Comparison of ENCODE assay signal across 8 cellular contexts in the genomic region with DNA sequence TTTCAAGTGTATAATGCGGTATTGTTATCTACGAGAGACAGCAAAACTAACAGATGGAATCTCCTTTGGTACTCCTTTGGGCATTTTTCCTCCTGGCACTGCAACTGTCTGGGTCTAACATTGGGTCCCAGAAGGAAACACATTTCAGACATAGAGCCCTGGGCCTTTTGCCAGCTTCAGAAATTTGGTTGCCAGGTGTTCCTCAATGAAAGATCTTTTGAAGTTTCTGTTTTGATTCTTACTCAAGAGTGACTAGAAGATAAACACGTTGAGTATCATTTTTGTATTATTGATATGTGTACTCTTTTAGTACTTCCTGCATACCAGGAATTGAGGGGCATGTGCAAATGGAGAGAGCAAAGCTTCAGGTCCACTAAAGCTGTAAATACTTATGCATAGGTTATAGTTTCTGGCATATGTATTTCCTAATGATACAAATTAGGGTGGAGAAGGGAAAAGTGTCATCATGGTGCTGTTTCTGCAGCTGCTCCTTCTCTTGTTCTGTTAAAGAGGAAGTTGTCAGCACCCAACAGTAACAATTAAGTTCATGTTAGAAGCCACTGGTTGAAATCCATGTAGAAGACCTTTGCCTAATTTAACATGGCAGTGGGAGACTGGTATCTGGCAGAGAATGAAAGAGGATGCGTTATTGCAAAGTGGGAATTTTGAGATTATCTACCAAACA. TPM values are rescaled to one million over a fixed set of nuclear protein-coding genes. Genes with fewer than 3 reads are reported as not detected.
A peak's percentile ranks its signal among the peaks of the same experiment; 100 is the strongest.
DNase-seq lines count a peak whose midpoint lies in the region; ATAC-seq, FAIRE-seq and TF ChIP-seq lines count a peak whose summit lies in the region.

No MANE protein-coding gene starts in this region.

- H3K27ac ChIP-seq in thymus (ENCODE audit: low read depth) (peak overlapping the region; percentile 43), pancreas (no peak overlapping the region)

- no peaks in the 10 kb centered on the region for H3K9me3 ChIP-seq in thymus (ENCODE audit: control insufficient read depth)
- H3K9me3 ChIP-seq in pancreas = no peaks in the 10 kb centered on the region

- H3K36me3 ChIP-seq in thymus (ENCODE audit: control insufficient read depth, insufficient read depth) (no peaks in the 10 kb centered on the region), pancreas (no peaks in the 10 kb centered on the region)

- TF ChIP-seq CTCF in D721Med (IDR thresholded peaks at IDR 0.05; ENCODE audit: insufficient read depth, missing control alignments) (no peak), pancreas (IDR thresholded peaks at IDR 0.05) (no peak)

- DNase-seq in AML-193 (lab: John Stamatoyannopoulos, UW) (peak; percentile 60 to 68), NCI-H524 (lab: John Stamatoyannopoulos, UW) (peak; percentile 94 to 97), D721Med (ENCODE audit: insufficient read length, low spot score) (no peak), pancreas (no peak), amniotic stem cell (lab: John Stamatoyannopoulos, UW) (no peak)

- peaks cover 7% of the 10 kb centered on the region for H3K4me1 ChIP-seq in thymus (ENCODE audit: control insufficient read depth, insufficient read depth, low read length)
- no peaks in the 10 kb centered on the region for H3K4me1 ChIP-seq in pancreas

- ATAC-seq in GM19023 (IDR thresholded peaks at IDR 0.05; ENCODE audit: unreplicated experiment) (peak; percentile 91), HG03095 (IDR thresholded peaks at IDR 0.05; ENCODE audit: unreplicated experiment) (peak; percentile 87), pancreas (no peak)

- intact Hi-C loops in pancreas (cut with DNase I) = no loop called here

- FAIRE-seq in D721Med (lab: Jason Lieb, UNC) (no peak), pancreas (lab: Jason Lieb, UNC) (no peak)

- 61% methylated on average over 4 of the region's 4 CpGs for WGBS in thymus
- 65 to 71% methylated on average over 4 of the region's 4 CpGs for WGBS in pancreas, 2 donors

- no peak overlapping the region for H3K4me3 ChIP-seq in thymus (ENCODE audit: low read length)
- no peak overlapping the region for H3K4me3 ChIP-seq in pancreas

- no peaks in the 10 kb centered on the region for H3K27me3 ChIP-seq in thymus (ENCODE audit: control insufficient read depth, insufficient read depth)
- H3K27me3 ChIP-seq in pancreas = no peaks in the 10 kb centered on the region

RNA-seq across cellular contexts. Expression of gene SLC38A6, which starts 53.5 kb away (rescaled TPM):
- polyA plus RNA-seq in thymus (27.0 TPM), pancreas (1 to 10 TPM; 6.0 to 7.5 TPM)
- total RNA-seq in pancreas = 1 to 10 TPM; 2.2 to 8.6 (median 4.0) TPM

RNA-seq across cellular contexts. Expression of gene TRMT5, which starts 53.7 kb away (rescaled TPM):
- polyA plus RNA-seq in thymus = 6.3 TPM
- total RNA-seq in pancreas = 10 to 100 TPM in 1 of 6 donors, 1 to 10 TPM in 5; 6.2 to 10.0 (median 7.8) TPM
- 1 to 10 TPM; 2.3 to 3.9 TPM for polyA plus RNA-seq in pancreas

Comparison
In these comparisons a context has a peak if more than half of its experiments do, and no peak if none do; other contexts are left out.
1. DNase-seq: peak in AML-193 (2 of 2) and NCI-H524 (2 of 2); none in D721Med (single experiment), pancreas (0 of 6) and amniotic stem cell (single experiment).
2. ATAC-seq: peak in GM19023 (single experiment) and HG03095 (single experiment); none in pancreas (0 of 4).